Comparison of ENCODE assay signal across 1 cellular context in genomic region chr11:2681408-2682145, GRCh38.
TF ChIP-seq lines count a peak whose summit lies in the region.

No MANE protein-coding gene starts in this region.

TF ChIP-seq in HepG2, 621 proteins besides CTCF, POLR2A, EP300 and RAD21 (continued from another document):
- TF ChIP-seq THAP9 (CRISPR knock-in tag; IDR thresholded peaks at IDR 0.05; ENCODE audit: borderline replicate concordance) (no peak), FUBP1 (CRISPR knock-in tag; IDR thresholded peaks at IDR 0.05; ENCODE audit: borderline replicate concordance) (no peak), CEBPB (IDR thresholded peaks at IDR 0.05; ENCODE audit: borderline replicate concordance, low read depth, low read length) (no peak)
